Comparison of ENCODE assay signal across 13 cellular contexts in genomic region chr4:43776371-43776770, GRCh38.
DNase-seq lines count a peak whose midpoint lies in the region; ATAC-seq, FAIRE-seq and TF ChIP-seq lines count a peak whose summit lies in the region.
"Had no signal": no experiment of that assay in that cellular context is flagged by ENCODE, and none has a peak within 500 bp of the region (broad histone marks: within the 10 kb centered on the region; RNA-seq: fewer than 3 reads in every experiment).

No MANE protein-coding gene starts in this region.

- DNase-seq in AG04450 (ENCODE audit: low read depth, low spot score) (no peak), GM18507 (ENCODE audit: extremely low spot score, insufficient read length, low read depth) (no peak), PC-3 (peak; percentile 52), fibroblast of the aortic adventitia (ENCODE audit: low read depth) (peak; percentile 2), HuH-7.5 (ENCODE audit: low spot score) (no peak), nucleus accumbens (lab: John Stamatoyannopoulos, UW) (no peak)
- DNase-seq: activated gamma-delta T cell, DMS79 treated with DMSO at 0.1 percent for 48 hours, MG63 had no signal

- intact Hi-C loops in PC-3 (cut with micrococcal nuclease) = loop anchor here (1.0 to 2.0 kb wide), 2 partner anchors 644 to 649 kb away; no protein-coding TSS in a partner anchor

- H2AFZ ChIP-seq in PC-3 (ENCODE audit: low read length) = no peak overlapping the region

- POLR2A ChIA-PET in AG04450 (lab: Yijun Ruan, JAX) (no interaction called here), PC-3 (lab: Charles Lee; ENCODE audit: unreplicated experiment) (no interaction called here)

- H3K27me3 ChIP-seq in AG04450 (ENCODE audit: control insufficient read depth, insufficient read depth, low read length) (no peaks in the 10 kb centered on the region), PC-3 (ENCODE audit: low read length) (no peaks in the 10 kb centered on the region)
- H3K27me3 ChIP-seq: esophagus muscularis mucosa, MG63 had no signal

- H3K9me2 ChIP-seq in PC-3 (replicated peaks; ENCODE audit: low read length) = no peaks in the 10 kb centered on the region

- H3K27ac ChIP-seq in AG04450 (ENCODE audit: low read depth, low read length) = no peak overlapping the region
- H3K27ac ChIP-seq in PC-3 (ENCODE audit: low read length) = no peak overlapping the region
- H3K27ac ChIP-seq: esophagus muscularis mucosa, thoracic aorta had no signal

- H3F3A ChIP-seq in PC-3 (ENCODE audit: low read length, unreplicated experiment) = no peaks in the 10 kb centered on the region

- no peak overlapping the region for H3K4me2 ChIP-seq in PC-3 (ENCODE audit: low read length)

- CTCF ChIA-PET in AG04450 (lab: Charles Lee) = interaction anchor here (0.6 kb wide), 1 partner anchor 853 kb away, joined by 3 read pairs; no protein-coding TSS in a partner anchor
- CTCF ChIA-PET in PC-3 (lab: Charles Lee) = interaction anchor here (0.8 kb wide), 1 partner anchor 649 kb away, joined by 3 read pairs; no protein-coding TSS in a partner anchor

- ATAC-seq in PC-3 (no peak), GM18520 (IDR thresholded peaks at IDR 0.05; ENCODE audit: unreplicated experiment) (no peak), GM18907 (IDR thresholded peaks at IDR 0.05; ENCODE audit: unreplicated experiment) (no peak)

- H3K4me3 ChIP-seq in AG04450 (ENCODE audit: low read depth, low read length) (no peak overlapping the region), PC-3 (ENCODE audit: low read length) (no peak overlapping the region), fibroblast of the aortic adventitia (ENCODE audit: low read depth, low read length) (no peak overlapping the region)
- H3K4me3 ChIP-seq: esophagus muscularis mucosa, MG63, thoracic aorta had no signal

- peak; percentile 33 for TF ChIP-seq CTCF in AG04450 (IDR thresholded peaks at IDR 0.05; ENCODE audit: low read depth, low read length)
- peak; percentile 59 for TF ChIP-seq CTCF in PC-3 (conservative IDR thresholded peaks at IDR 0.05; ENCODE audit: low read depth, low read length)
- no peak for TF ChIP-seq CTCF in fibroblast of the aortic adventitia (IDR thresholded peaks at IDR 0.05; ENCODE audit: insufficient read depth, low read length)

- no peak overlapping the region for H3K9ac ChIP-seq in PC-3 (ENCODE audit: low read length)

- no peaks in the 10 kb centered on the region for H3K36me3 ChIP-seq in PC-3 (ENCODE audit: low read depth, low read length)
- H3K36me3 ChIP-seq: esophagus muscularis mucosa, MG63, thoracic aorta had no signal

- BruUV-seq in PC-3 (replicated peaks; lab: Mats Ljungman, UMichigan) = no TSS peak

- H3K79me2 ChIP-seq in PC-3 (ENCODE audit: low read length) = no peaks in the 10 kb centered on the region

- no peaks in the 10 kb centered on the region for H3K4me1 ChIP-seq in PC-3 (ENCODE audit: insufficient read depth, low read length)
- H3K4me1 ChIP-seq: esophagus muscularis mucosa had no signal

- no peaks in the 10 kb centered on the region for H4K20me1 ChIP-seq in PC-3 (ENCODE audit: low read length)

- FAIRE-seq in GM18507 (lab: Jason Lieb, UNC) = peak; percentile 5

- H3K9me3 ChIP-seq in AG04450 (ENCODE audit: control insufficient read depth, insufficient read depth, low read length) (no peaks in the 10 kb centered on the region), PC-3 (ENCODE audit: low read length) (no peaks in the 10 kb centered on the region)
- H3K9me3 ChIP-seq: esophagus muscularis mucosa, MG63, thoracic aorta had no signal

Comparison
In these comparisons a context has a peak if more than half of its experiments do, and no peak if none do; other contexts are left out.
1. DNase-seq: peak in PC-3 (single experiment) and fibroblast of the aortic adventitia (single experiment); none in AG04450 (single experiment), GM18507 (single experiment), HuH-7.5 (single experiment) and nucleus accumbens (0 of 56).